In the genomic region with DNA sequence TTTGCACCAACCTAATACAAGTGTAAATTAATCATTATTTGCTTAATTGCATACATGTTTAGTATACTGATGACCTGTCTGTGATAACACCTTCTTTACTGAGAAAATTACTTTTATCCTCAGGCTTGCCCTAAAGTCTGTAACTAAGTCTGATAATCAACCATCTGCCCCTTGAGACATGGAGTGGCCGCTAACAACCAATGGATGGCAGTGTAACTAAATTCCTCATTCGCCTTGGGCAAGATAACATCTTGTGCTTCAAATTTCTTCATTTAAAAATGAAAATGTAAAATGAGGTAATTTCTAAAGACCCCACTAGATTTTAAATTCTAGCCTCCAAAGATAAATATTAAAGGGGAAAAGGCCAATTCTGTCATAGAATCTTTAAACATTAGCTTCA, we compare ENCODE assay signal across 13 cellular contexts.
DNase-seq lines count a peak whose midpoint lies in the region; ATAC-seq, FAIRE-seq and TF ChIP-seq lines count a peak whose summit lies in the region.
"Had no signal": no experiment of that assay in that cellular context is flagged by ENCODE, and none has a peak within 500 bp of the region (broad histone marks: within the 10 kb centered on the region; RNA-seq: fewer than 3 reads in every experiment).

No MANE protein-coding gene starts in this region.

- no peak overlapping the region for H3K27ac Mint-ChIP-seq in mesothelial cell of epicardium
- no peak overlapping the region for H3K27ac Mint-ChIP-seq in natural killer cell treated with Interleukin-12 subunit alpha and Interleukin-12 subunit beta and Interleukin-15 and Interleukin-18, amount 100 ng/mL, for 72 hours
- H3K27ac Mint-ChIP-seq: naive thymus-derived CD8-positive, alpha-beta T cell; stimulated activated naive CD8-positive, alpha-beta T cell treated with anti-CD3 and anti-CD28 coated beads, Interleukin-15, amount 100 ng/mL, for 72 hours had no signal

- RAD21 ChIA-PET in GM12878 (lab: Charles Lee; ENCODE audit: unreplicated experiment), result no interaction called here

- no peak overlapping the region for H2BK5ac ChIP-seq in IMR-90 (ENCODE audit: low read depth, low read length, poor library complexity, severe bottlenecking)

- TF ChIP-seq EP300 in GM12878 (IDR thresholded peaks at IDR 0.05; ENCODE audit: borderline replicate concordance in 1 of 2, control insufficient read depth in 1 of 2, low read depth in 2 of 2, low read length in 2 of 2), result no peak

- intact Hi-C loops in IMR-90 (cut with micrococcal nuclease), result loop anchor here (5.0 kb wide), 1 partner anchor 80 kb away; no protein-coding TSS in a partner anchor
- intact Hi-C loops in GM12878 (cut with micrococcal nuclease; ENCODE audit: unreplicated experiment), result no loop called here

- peak; percentile 99 for FAIRE-seq in D721Med (lab: Jason Lieb, UNC)
- peak; percentile 78 for FAIRE-seq in GM12878 (lab: Jason Lieb, UNC)

- no peak overlapping the region for H3K18ac ChIP-seq in IMR-90 (ENCODE audit: low read depth, low read length)

- peaks cover 1% of the 10 kb centered on the region; the same call in 1 of the 2 replicates for H3K4me1 ChIP-seq in IMR-90 (ENCODE audit: control insufficient read depth, insufficient read depth, low read length)
- H3K4me1 ChIP-seq in GM12878 (ENCODE audit: control insufficient read depth, insufficient read depth, low read length), result no peaks in the 10 kb centered on the region

- DNase-seq in D721Med (ENCODE audit: insufficient read length, low spot score) (no peak), IMR-90 (no peak), GM12878 (ENCODE audit: low read depth, low spot score) (no peak), mesothelial cell of epicardium (ENCODE audit: low spot score in 2 of 2, unreplicated experiment in 2 of 2) (no peak), epidermal melanocyte (ENCODE audit: insufficient read length, low spot score) (no peak), omental fat pad (ENCODE audit: low spot score) (no peak)
- no peak for DNase-seq in natural killer cell treated with Interleukin-12 subunit alpha and Interleukin-12 subunit beta and Interleukin-15 and Interleukin-18, amount 100 ng/mL, for 72 hours (ENCODE audit: low spot score)
- DNase-seq in activated CD4-positive, alpha-beta T cell treated with anti-CD3 and anti-CD28 coated beads for 4 hours, result no peak
- DNase-seq: activated CD4-positive, alpha-beta T cell treated with anti-CD3 and anti-CD28 coated beads, Interleukin-2, amount 50 U/mL, for 1 hour; activated naive CD4-positive, alpha-beta T cell; naive thymus-derived CD8-positive, alpha-beta T cell; stimulated activated CD4-positive, alpha-beta T cell treated with anti-CD3 and anti-CD28 coated beads, Interleukin-1b, Interleukin-23, amount 100 ng/mL, for 48 hours; stimulated activated naive CD8-positive, alpha-beta T cell treated with anti-CD3 and anti-CD28 coated beads, Interleukin-15, amount 100 ng/mL, for 72 hours had no signal

- peaks cover 21% of the 10 kb centered on the region for H3K4me1 Mint-ChIP-seq in mesothelial cell of epicardium
- no peaks in the 10 kb centered on the region for H3K4me1 Mint-ChIP-seq in natural killer cell treated with Interleukin-12 subunit alpha and Interleukin-12 subunit beta and Interleukin-15 and Interleukin-18, amount 100 ng/mL, for 72 hours (ENCODE audit: low read depth in 2 of 2)
- H3K4me1 Mint-ChIP-seq: naive thymus-derived CD8-positive, alpha-beta T cell; stimulated activated naive CD8-positive, alpha-beta T cell treated with anti-CD3 and anti-CD28 coated beads, Interleukin-15, amount 100 ng/mL, for 72 hours had no signal

- no peaks in the 10 kb centered on the region for H3K9me3 Mint-ChIP-seq in mesothelial cell of epicardium
- no peaks in the 10 kb centered on the region for H3K9me3 Mint-ChIP-seq in natural killer cell treated with Interleukin-12 subunit alpha and Interleukin-12 subunit beta and Interleukin-15 and Interleukin-18, amount 100 ng/mL, for 72 hours
- H3K9me3 Mint-ChIP-seq: naive thymus-derived CD8-positive, alpha-beta T cell; stimulated activated naive CD8-positive, alpha-beta T cell treated with anti-CD3 and anti-CD28 coated beads, Interleukin-15, amount 100 ng/mL, for 72 hours had no signal

- no peak overlapping the region for H3K4me3 ChIP-seq in IMR-90 (ENCODE audit: insufficient read depth, low read depth, low read length)
- H3K4me3 ChIP-seq in GM12878, result no peak overlapping the region

- no peak overlapping the region for H2AK5ac ChIP-seq in IMR-90 (ENCODE audit: low read depth, low read length)

- dilution Hi-C loops in IMR-90 (cut with HindIII; ENCODE audit: low sequenced_read_pairs, unreplicated experiment), result no loop called here

- H3K79me2 ChIP-seq in GM12878 (ENCODE audit: control insufficient read depth, insufficient read depth, low read length), result no peaks in the 10 kb centered on the region

- BruUV-seq in IMR-90 (replicated peaks; lab: Mats Ljungman, UMichigan) (no TSS peak), GM12878 (replicated peaks; lab: Mats Ljungman, UMichigan) (no TSS peak)

- no peak for ATAC-seq in IMR-90 (ENCODE audit: low read depth)
- ATAC-seq in GM12878, result no peak
- ATAC-seq in natural killer cell treated with Interleukin-12 subunit alpha and Interleukin-12 subunit beta and Interleukin-15 and Interleukin-18, amount 100 ng/mL, for 72 hours, result no peak
- no peak for ATAC-seq in omental fat pad (ENCODE audit: low FRiP score)
- ATAC-seq: naive thymus-derived CD8-positive, alpha-beta T cell; stimulated activated naive CD8-positive, alpha-beta T cell treated with anti-CD3 and anti-CD28 coated beads, Interleukin-15, amount 100 ng/mL, for 72 hours had no signal

- no peak overlapping the region for H2BK20ac ChIP-seq in IMR-90 (ENCODE audit: low read depth, low read length)

- H3K4me2 ChIP-seq in IMR-90 (ENCODE audit: low read depth, low read length), result no peak overlapping the region
- H3K4me2 ChIP-seq in GM12878 (ENCODE audit: control insufficient read depth, insufficient read depth), result no peak overlapping the region

- H3K36me3 ChIP-seq in IMR-90 (ENCODE audit: control insufficient read depth, insufficient read depth, low read length) (peaks cover 8% of the 10 kb centered on the region), GM12878 (ENCODE audit: control insufficient read depth in 2 of 2, insufficient read depth in 2 of 2, low read length in 1 of 2) (no peaks in the 10 kb centered on the region)

- H3K9me1 ChIP-seq in IMR-90 (ENCODE audit: insufficient read depth, low read length), result peaks cover 12% of the 10 kb centered on the region; the same call in 1 of the 2 replicates

- no peak overlapping the region for H3K4ac ChIP-seq in IMR-90 (ENCODE audit: low read depth, low read length)

- H3K27me3 Mint-ChIP-seq in mesothelial cell of epicardium (ENCODE audit: low read depth), result no peaks in the 10 kb centered on the region
- H3K27me3 Mint-ChIP-seq in natural killer cell treated with Interleukin-12 subunit alpha and Interleukin-12 subunit beta and Interleukin-15 and Interleukin-18, amount 100 ng/mL, for 72 hours, result peaks cover 0 to 4% of the 10 kb centered on the region in 2 donors
- H3K27me3 Mint-ChIP-seq: stimulated activated naive CD8-positive, alpha-beta T cell treated with anti-CD3 and anti-CD28 coated beads, Interleukin-15, amount 100 ng/mL, for 72 hours had no signal

- no peak overlapping the region for H3K23ac ChIP-seq in IMR-90 (ENCODE audit: low read depth, low read length)

- H3K27ac ChIP-seq in IMR-90 (ENCODE audit: insufficient read depth, low read length), result no peak overlapping the region
- no peak overlapping the region for H3K27ac ChIP-seq in GM12878 (ENCODE audit: control insufficient read depth, insufficient read depth)

- H3K9ac ChIP-seq in IMR-90 (ENCODE audit: low read depth, low read length) (no peak overlapping the region), GM12878 (ENCODE audit: control insufficient read depth, insufficient read depth, low read length) (no peak overlapping the region)

- H3K56ac ChIP-seq in IMR-90 (ENCODE audit: extremely low read depth, insufficient read depth, low read length), result no peak overlapping the region

- peaks cover 41% of the 10 kb centered on the region for H4K20me1 ChIP-seq in IMR-90 (ENCODE audit: insufficient read depth, low read length)
- H4K20me1 ChIP-seq in GM12878 (ENCODE audit: control insufficient read depth, insufficient read depth), result no peaks in the 10 kb centered on the region

- POLR2A ChIA-PET in IMR-90 (lab: Charles Lee; ENCODE audit: unreplicated experiment), result no interaction called here
- POLR2A ChIA-PET in GM12878 (lab: Charles Lee), result no interaction called here

- H2AK9ac ChIP-seq in IMR-90 (replicated peaks; ENCODE audit: low read depth, low read length, poor library complexity), result no peak overlapping the region

- H3K4me3 Mint-ChIP-seq in mesothelial cell of epicardium, result no peak overlapping the region
- no peak overlapping the region for H3K4me3 Mint-ChIP-seq in natural killer cell treated with Interleukin-12 subunit alpha and Interleukin-12 subunit beta and Interleukin-15 and Interleukin-18, amount 100 ng/mL, for 72 hours
- H3K4me3 Mint-ChIP-seq: naive thymus-derived CD8-positive, alpha-beta T cell; stimulated activated naive CD8-positive, alpha-beta T cell treated with anti-CD3 and anti-CD28 coated beads, Interleukin-15, amount 100 ng/mL, for 72 hours had no signal

- no peak overlapping the region for H4K91ac ChIP-seq in IMR-90 (ENCODE audit: insufficient read depth, low read depth, low read length)

- TF ChIP-seq RAD21 in IMR-90 (IDR thresholded peaks at IDR 0.05; ENCODE audit: low read length) (no peak), GM12878 (IDR thresholded peaks at IDR 0.05; ENCODE audit: insufficient read depth, low read depth, low read length) (no peak)

- no peaks in the 10 kb centered on the region for H3K27me3 ChIP-seq in IMR-90 (ENCODE audit: control insufficient read depth, insufficient read depth, low read length)
- H3K27me3 ChIP-seq in GM12878 (replicated peaks in 1 of 2; ENCODE audit: control insufficient read depth in 2 of 2, insufficient read depth in 2 of 2, low read length in 1 of 2), result no peaks in the 10 kb centered on the region; a peak in 1 of 4 replicates

- in situ Hi-C loops in IMR-90 (cut with MboI; ENCODE audit: low sequenced_read_pairs), result no loop called here
- in situ Hi-C loops in GM12878 (cut with MboI), result no loop called here

- H2BK120ac ChIP-seq in IMR-90 (ENCODE audit: low read depth, low read length), result no peak overlapping the region

- no peak overlapping the region for H4K5ac ChIP-seq in IMR-90 (ENCODE audit: low read depth, low read length)

- SMC1A ChIA-PET in GM12878 (lab: Charles Lee; ENCODE audit: uncharacterized antibody, unreplicated experiment), result no interaction called here

- peaks cover 4% of the 10 kb centered on the region for H3K36me3 Mint-ChIP-seq in mesothelial cell of epicardium
- H3K36me3 Mint-ChIP-seq in natural killer cell treated with Interleukin-12 subunit alpha and Interleukin-12 subunit beta and Interleukin-15 and Interleukin-18, amount 100 ng/mL, for 72 hours, result no peaks in the 10 kb centered on the region
- H3K36me3 Mint-ChIP-seq: naive thymus-derived CD8-positive, alpha-beta T cell had no signal

- H3K9me3 ChIP-seq in IMR-90 (ENCODE audit: control insufficient read depth, insufficient read depth, low read length) (no peaks in the 10 kb centered on the region), GM12878 (replicated peaks; ENCODE audit: control insufficient read depth, insufficient read depth, low read length) (no peaks in the 10 kb centered on the region)

- no peak overlapping the region for H4K8ac ChIP-seq in IMR-90 (ENCODE audit: low read depth in 2 of 2, low read length in 2 of 2)

- TF ChIP-seq CTCF in D721Med (IDR thresholded peaks at IDR 0.05; ENCODE audit: insufficient read depth, missing control alignments), result peak; percentile 69
- TF ChIP-seq CTCF in IMR-90 (conservative IDR thresholded peaks at IDR 0.05; ENCODE audit: low read depth, low read length), result 0 out of 2 replicates have a peak, but pooled peaks have one; percentile 14
- TF ChIP-seq CTCF in GM12878 (IDR thresholded peaks at IDR 0.05 in 2 of 3, conservative IDR thresholded peaks at IDR 0.05 in 1 of 3; ENCODE audit: control insufficient read depth in 2 of 3, extremely low read depth in 1 of 3, insufficient read depth in 1 of 3, low read depth in 3 of 3, low read length in 3 of 3), result no peak; a peak in 1 of 6 replicates
- peak; percentile 20 for TF ChIP-seq CTCF in mesothelial cell of epicardium (IDR thresholded peaks at IDR 0.05; ENCODE audit: unreplicated experiment)
- TF ChIP-seq CTCF in omental fat pad (IDR thresholded peaks at IDR 0.05), result no peak

- TF ChIP-seq POLR2A in IMR-90 (IDR thresholded peaks at IDR 0.05; ENCODE audit: low read depth, low read length) (no peak), GM12878 (IDR thresholded peaks at IDR 0.05; ENCODE audit: low read depth, low read length) (no peak)

- H2AFZ ChIP-seq in IMR-90 (replicated peaks; ENCODE audit: low read length, poor library complexity) (no peak overlapping the region), GM12878 (ENCODE audit: control insufficient read depth, low read depth, low read length) (no peak overlapping the region)

- H3K14ac ChIP-seq in IMR-90 (replicated peaks; ENCODE audit: low read depth, low read length), result no peak overlapping the region

- no CpG with 5 or more reads among the region's 2 CpGs for WGBS in IMR-90 (ENCODE audit: extremely low coverage in 2 of 2, insufficient read length in 1 of 2), 2 experiments
- 47% methylated on average over 2 of the region's 2 CpGs for WGBS in GM12878 (ENCODE audit: insufficient coverage, insufficient replicate concordance, low lambda C conversion rate, missing lambda C conversion rate)

- H3K79me1 ChIP-seq in IMR-90 (ENCODE audit: low read depth in 1 of 2, low read length in 2 of 2), result peaks cover 33 to 69% of the 10 kb centered on the region in 2 experiments

- H2BK15ac ChIP-seq in IMR-90 (ENCODE audit: low read depth, low read length), result no peak overlapping the region

- CTCF ChIA-PET in IMR-90 (lab: Yijun Ruan, JAX), result interaction anchor here (1.3 kb wide), 1 partner anchor 205 kb away, joined by 4 read pairs; no protein-coding TSS in a partner anchor
- CTCF ChIA-PET in GM12878 (lab: Yijun Ruan, JAX), result no interaction called here

Comparison
In these comparisons a context has a peak if more than half of its experiments do, and no peak if none do; other contexts are left out.
1. CTCF ChIP-seq: peak in D721Med (single experiment), IMR-90 (single experiment) and mesothelial cell of epicardium (single experiment); none in GM12878 (0 of 3) and omental fat pad (0 of 3).